Comparison of ENCODE assay signal across 1 cellular context in genomic region chr15:75625542-75626347, GRCh38.
TF ChIP-seq lines count a peak whose summit lies in the region.

Gene SNUPN, minus strand, starts transcription at chr15:75625725. Its CDS starts 4,674 bp downstream, at chr15:75621051.

TF ChIP-seq in HepG2, 621 proteins besides CTCF, POLR2A, EP300 and RAD21 (continued from another document and continues in another):
- TF ChIP-seq FOXP4 (CRISPR knock-in tag; IDR thresholded peaks at IDR 0.05) (peak; percentile 69), ZBTB8A (CRISPR knock-in tag; IDR thresholded peaks at IDR 0.05; ENCODE audit: borderline replicate concordance, low read depth) (no peak), GPBP1L1 (CRISPR knock-in tag; IDR thresholded peaks at IDR 0.05) (no peak), NFE2L2 (IDR thresholded peaks at IDR 0.05; ENCODE audit: low read length) (peak; percentile 46; the same call in 1 of the 2 replicates), HNF1B (CRISPR knock-in tag; IDR thresholded peaks at IDR 0.05) (no peak), BHLHE40 (IDR thresholded peaks at IDR 0.05; ENCODE audit: low read length) (peak; percentile 84), ZNF605 (CRISPR knock-in tag; IDR thresholded peaks at IDR 0.05) (peak; percentile 77), ZNF83 (CRISPR knock-in tag; IDR thresholded peaks at IDR 0.05; ENCODE audit: borderline replicate concordance) (no peak), ZNF275 (CRISPR knock-in tag; IDR thresholded peaks at IDR 0.05; ENCODE audit: borderline replicate concordance) (peak; percentile 38; the same call in 1 of the 2 replicates), SP4 (CRISPR knock-in tag; IDR thresholded peaks at IDR 0.05) (peak; percentile 81), SMAD9 (CRISPR knock-in tag; IDR thresholded peaks at IDR 0.05) (no peak), ZNF143 (CRISPR knock-in tag; IDR thresholded peaks at IDR 0.05) (peak; percentile 78), DZIP1 (CRISPR knock-in tag; IDR thresholded peaks at IDR 0.05) (no peak), MIXL1 (CRISPR knock-in tag; IDR thresholded peaks at IDR 0.05) (peak; percentile 34; the same call in 1 of the 2 replicates), MBNL3 (CRISPR knock-in tag; conservative IDR thresholded peaks at IDR 0.05) (no peak), ZBTB26 (CRISPR knock-in tag; IDR thresholded peaks at IDR 0.05; ENCODE audit: borderline replicate concordance) (peak; percentile 64; the same call in 1 of the 2 replicates), SRSF9 (IDR thresholded peaks at IDR 0.05; ENCODE audit: borderline replicate concordance, insufficient read depth, low read depth, low read length, poor library complexity, severe bottlenecking) (no peak), RFX3 (CRISPR knock-in tag; IDR thresholded peaks at IDR 0.05) (no peak), KAT8 (CRISPR knock-in tag; IDR thresholded peaks at IDR 0.05) (peak; percentile 89), UBTF (CRISPR knock-in tag; IDR thresholded peaks at IDR 0.05) (peak; percentile 80), ZNF281 (CRISPR knock-in tag; IDR thresholded peaks at IDR 0.05; ENCODE audit: borderline replicate concordance) (peak; percentile 90), ZNF407 (CRISPR knock-in tag; IDR thresholded peaks at IDR 0.05; ENCODE audit: not compliant biosample characterization) (no peak)
